ENCODE assay signal across 19 cellular contexts in genomic region chr17:34624767-34625389, GRCh38. TPM values are rescaled to one million over a fixed set of nuclear protein-coding genes. Genes with fewer than 3 reads are reported as not detected.
"Had no signal": no experiment of that assay in that cellular context is flagged by ENCODE, and none has a peak within 500 bp of the region (broad histone marks: within the 10 kb centered on the region; RNA-seq: fewer than 3 reads in every experiment).

No MANE protein-coding gene starts in this region.

- H3K36me3 ChIP-seq: prostate gland, spleen, tibial artery had no signal

- H3K4me1 Mint-ChIP-seq: activated T-helper 17 cell treated with anti-CD3 and anti-CD28 coated beads, Interleukin-2, amount 50 U/mL, for 72 hours; stimulated activated memory B cell treated with anti-CD40 and anti-IgM and Interleukin-4, amounts not matched to agents 10 μg/mL and 1 μg/mL and 100 μg/mL, for 72 hours had no signal

- H3K4me3 ChIP-seq: prostate gland, spleen, tibial artery had no signal

- H3K4me3 Mint-ChIP-seq: activated naive CD4-positive, alpha-beta T cell treated with anti-CD3 and anti-CD28 coated beads for 36 hours; activated T-helper 17 cell treated with anti-CD3 and anti-CD28 coated beads, Interleukin-2, amount 50 U/mL, for 72 hours; mesothelial cell of epicardium; stimulated activated memory B cell treated with anti-CD40 and anti-IgM and Interleukin-4, amounts not matched to agents 10 μg/mL and 1 μg/mL and 100 μg/mL, for 72 hours had no signal

- H3K4me1 ChIP-seq: foreskin keratinocyte had no signal

- DNase-seq: activated CD4-positive, alpha-beta T cell treated with anti-CD3 and anti-CD28 coated beads for 48 hours; activated CD8-positive, alpha-beta memory T cell treated with anti-CD3 and anti-CD28 coated beads for 24 hours; activated naive CD4-positive, alpha-beta T cell treated with anti-CD3 and anti-CD28 coated beads for 36 hours; foreskin keratinocyte; head of caudate nucleus; kidney; nucleus accumbens; spleen; stimulated activated CD4-positive, alpha-beta T cell treated with anti-CD3 and anti-CD28 coated beads, Interleukin-1b, Interleukin-23, amount 100 ng/mL, for 48 hours; T-helper 1 cell; tibial artery had no signal

- FAIRE-seq: astrocyte, colon, endothelial cell of umbilical vein, kidney had no signal

- H3K36me3 Mint-ChIP-seq: mesothelial cell of epicardium; stimulated activated memory B cell treated with anti-CD40 and anti-IgM and Interleukin-4, amounts not matched to agents 10 μg/mL and 1 μg/mL and 100 μg/mL, for 72 hours had no signal

- H3K9me3 ChIP-seq: prostate gland, spleen, tibial artery had no signal

- H3K27ac ChIP-seq: foreskin keratinocyte, prostate gland, spleen, tibial artery had no signal

- H3K27ac Mint-ChIP-seq: activated naive CD4-positive, alpha-beta T cell treated with anti-CD3 and anti-CD28 coated beads for 36 hours; activated T-helper 17 cell treated with anti-CD3 and anti-CD28 coated beads, Interleukin-2, amount 50 U/mL, for 72 hours; mesothelial cell of epicardium; stimulated activated memory B cell treated with anti-CD40 and anti-IgM and Interleukin-4, amounts not matched to agents 10 μg/mL and 1 μg/mL and 100 μg/mL, for 72 hours had no signal

- H3K9me3 Mint-ChIP-seq: activated naive CD4-positive, alpha-beta T cell treated with anti-CD3 and anti-CD28 coated beads for 36 hours; activated T-helper 17 cell treated with anti-CD3 and anti-CD28 coated beads, Interleukin-2, amount 50 U/mL, for 72 hours; mesothelial cell of epicardium; stimulated activated memory B cell treated with anti-CD40 and anti-IgM and Interleukin-4, amounts not matched to agents 10 μg/mL and 1 μg/mL and 100 μg/mL, for 72 hours had no signal

- ATAC-seq: activated T-helper 17 cell treated with anti-CD3 and anti-CD28 coated beads, Interleukin-2, amount 50 U/mL, for 72 hours; foreskin keratinocyte; sciatic nerve; stimulated activated memory B cell treated with anti-CD40 and anti-IgM and Interleukin-4, amounts not matched to agents 10 μg/mL and 1 μg/mL and 100 μg/mL, for 72 hours had no signal

RNA-seq across cellular contexts. Expression of gene TMEM132E, which starts 45.5 kb away (rescaled TPM):
- total RNA-seq: activated naive CD4-positive, alpha-beta T cell treated with anti-CD3 and anti-CD28 coated beads for 36 hours; activated T-helper 17 cell treated with anti-CD3 and anti-CD28 coated beads, Interleukin-2, amount 50 U/mL, for 72 hours; endothelial cell of umbilical vein; foreskin keratinocyte had no signal
- polyA plus RNA-seq: endothelial cell of umbilical vein, foreskin keratinocyte had no signal
